In the genomic region with DNA sequence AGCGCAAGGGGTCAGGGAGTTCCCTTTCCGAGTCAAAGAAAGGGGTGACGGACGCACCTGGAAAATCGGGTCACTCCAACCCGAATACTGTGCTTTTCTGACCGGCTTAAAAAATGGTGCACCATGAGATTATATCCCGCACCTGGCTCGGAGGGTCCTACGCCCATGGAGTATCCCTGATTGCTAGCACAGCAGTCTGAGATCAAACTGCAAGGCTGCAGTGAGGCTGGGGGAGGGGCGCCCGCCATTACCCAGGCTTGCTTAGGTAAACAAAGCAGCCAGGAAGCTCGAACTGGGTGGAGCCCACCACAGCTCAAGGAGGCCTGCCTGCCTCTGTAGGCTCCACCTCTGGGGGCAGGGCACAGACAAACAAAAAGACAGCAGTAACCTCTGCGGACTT, we compare ENCODE assay signal across 1 cellular context.
TF ChIP-seq lines count a peak whose summit lies in the region.
"Not testable (repeated sequence)": the region's sequence is repeated elsewhere in the genome, so short reads cannot be mapped to it uniquely, and the experiment has no call there.

No MANE protein-coding gene starts in this region.

TF ChIP-seq in HepG2, 621 proteins besides CTCF, POLR2A, EP300 and RAD21:
- TF ChIP-seq ZNF281 (CRISPR knock-in tag; IDR thresholded peaks at IDR 0.05; ENCODE audit: borderline replicate concordance) (peak; percentile 69; the same call in 1 of the 2 replicates), FOXA1 (CRISPR knock-in tag; IDR thresholded peaks at IDR 0.05) (peak; percentile 22; the same call in 1 of the 2 replicates)
- not testable (repeated sequence) for TF ChIP-seq FOXA1 (IDR thresholded peaks at IDR 0.05)
